Comparison of ENCODE assay signal across 8 cellular contexts in genomic region chr11:111299111-111300026, GRCh38. TPM values are rescaled to one million over a fixed set of nuclear protein-coding genes. Genes with fewer than 3 reads are reported as not detected.
DNase-seq lines count a peak whose midpoint lies in the region; ATAC-seq, FAIRE-seq and TF ChIP-seq lines count a peak whose summit lies in the region.

No MANE protein-coding gene starts in this region.

- H3K4me1 Mint-ChIP-seq in Caco-2 (ENCODE audit: low read depth, unreplicated experiment) = peaks cover 34% of the 10 kb centered on the region

- no peak for TF ChIP-seq EP300 in H1 (IDR thresholded peaks at IDR 0.05; ENCODE audit: borderline replicate concordance in 1 of 2, low read depth in 2 of 2, low read length in 2 of 2)

- H2AK5ac ChIP-seq in H1 (ENCODE audit: low read depth, low read length) = no peak overlapping the region

- H3K23me2 ChIP-seq in H1 (ENCODE audit: low read depth, low read length) = peaks cover 17% of the 10 kb centered on the region; the same call in 1 of the 2 replicates

- no peaks in the 10 kb centered on the region for H4K20me1 ChIP-seq in H1 (replicated peaks in 1 of 2; ENCODE audit: control insufficient read depth in 1 of 2, insufficient read depth in 2 of 2, low read length in 2 of 2)

- peak overlapping the region; percentile 75 for H3K18ac ChIP-seq in H1 (ENCODE audit: extremely low read depth, low read length)

- WGBS in H1 (ENCODE audit: extremely low coverage in 1 of 2, insufficient coverage in 1 of 2, insufficient read length in 1 of 2, insufficient replicate concordance in 2 of 2, low coverage in 1 of 2, low lambda C conversion rate in 2 of 2, missing lambda C conversion rate in 1 of 2), 2 experiments = 2% methylated on average over 38 of the region's 75 CpGs; no CpG with 5 or more reads in 1 of the 2 experiments
- 4% methylated on average over 75 of the region's 75 CpGs for WGBS in thymus

- H3K9me3 ChIP-seq in Caco-2 (no peaks in the 10 kb centered on the region), H1 (ENCODE audit: insufficient read depth in 2 of 2, low read depth in 1 of 2, low read length in 1 of 2) (no peaks in the 10 kb centered on the region), thymus (ENCODE audit: control insufficient read depth) (no peaks in the 10 kb centered on the region)

- no peak overlapping the region for H2BK20ac ChIP-seq in H1 (ENCODE audit: low read length)

- peak overlapping the region; percentile 87; the same call in 1 of the 2 replicates for H2AFZ ChIP-seq in H1 (ENCODE audit: low read length)

- H3K27ac ChIP-seq in H1 (ENCODE audit: low read depth, low read length) (no peak overlapping the region), thymus (ENCODE audit: low read depth) (peak overlapping the region; percentile 32)

- H3K36me3 ChIP-seq in Caco-2 (ENCODE audit: control insufficient read depth, insufficient read depth, low read length) (no peaks in the 10 kb centered on the region), H1 (ENCODE audit: control insufficient read depth in 2 of 4, insufficient read depth in 4 of 4, low read length in 3 of 4) (no peaks in the 10 kb centered on the region), thymus (ENCODE audit: control insufficient read depth, insufficient read depth) (no peaks in the 10 kb centered on the region)

- no peaks in the 10 kb centered on the region for H3K79me2 ChIP-seq in H1 (ENCODE audit: control insufficient read depth in 1 of 2, insufficient read depth in 2 of 2, low read length in 2 of 2)

- no peak overlapping the region for H3K56ac ChIP-seq in H1 (replicated peaks; ENCODE audit: insufficient read length, low read depth, low read length)

- H3K27me3 ChIP-seq in Caco-2 (replicated peaks; ENCODE audit: control insufficient read depth, insufficient read depth, low read length) = no peaks in the 10 kb centered on the region
- peaks cover 0 to 33% (median 16%) of the 10 kb centered on the region in 4 experiments; a peak in 5 of 7 replicates for H3K27me3 ChIP-seq in H1 (replicated peaks in 1 of 4; ENCODE audit: control insufficient read depth in 3 of 4, extremely low read depth in 1 of 4, insufficient read depth in 3 of 4, low read length in 3 of 4)
- H3K27me3 ChIP-seq in thymus (ENCODE audit: control insufficient read depth, insufficient read depth) = peaks cover 31% of the 10 kb centered on the region

- no peak overlapping the region for H3K14ac ChIP-seq in H1 (ENCODE audit: insufficient read length)

- TF ChIP-seq CTCF in Caco-2 (IDR thresholded peaks at IDR 0.05; ENCODE audit: insufficient read depth in 1 of 2, low read depth in 1 of 2, low read length in 1 of 2, severe bottlenecking in 1 of 2, unreplicated experiment in 1 of 2) (peak; percentile 65 to 89), H1 (IDR thresholded peaks at IDR 0.05; ENCODE audit: control extremely low read depth in 1 of 3, insufficient read depth in 1 of 3, low read depth in 1 of 3, low read length in 3 of 3) (peak; percentile 49 to 69 (median 64))

- H4K5ac ChIP-seq in H1 (ENCODE audit: insufficient read length, low read depth, low read length) = no peak overlapping the region

- peak overlapping the region in 3 of 4 experiments; percentile 6 to 57 (median 42); a peak in 5 of 7 replicates for H3K9ac ChIP-seq in H1 (replicated peaks in 1 of 4; ENCODE audit: extremely low read depth in 1 of 4, low read depth in 3 of 4, low read length in 3 of 4)

- no peak overlapping the region for H2BK15ac ChIP-seq in H1 (ENCODE audit: low read length)

- TF ChIP-seq POLR2A in H1 (IDR thresholded peaks at IDR 0.05; ENCODE audit: control extremely low read depth in 1 of 2, low read depth in 2 of 2, low read length in 2 of 2) = peak in 1 of 2 experiments; percentile 52; a peak in 1 of 3 replicates

- CTCF ChIA-PET in Caco-2 (lab: Charles Lee) = interaction anchor here (0.6 to 2.1 kb wide), 13 partner anchors 16 to 716 kb away, joined by 3 to 12 read pairs (median 4); no protein-coding TSS in a partner anchor
- CTCF ChIA-PET in H1 (lab: Charles Lee; ENCODE audit: partially characterized antibody) = interaction anchor here (0.8 to 4.8 kb wide), 12 partner anchors 10 to 262 kb away, joined by 3 to 34 read pairs (median 6); no protein-coding TSS in a partner anchor

- H3K4me2 ChIP-seq in H1 (ENCODE audit: insufficient read depth in 1 of 2, low read depth in 2 of 2, low read length in 2 of 2) = peak overlapping the region; percentile 87 to 91

- H4K8ac ChIP-seq in H1 (ENCODE audit: extremely low read depth, insufficient read depth, low read length) = peak overlapping the region; percentile 66; the same call in 1 of the 2 replicates

- POLR2A ChIA-PET in Caco-2 (lab: Charles Lee) (interaction anchor here (0.6 kb wide), 1 partner anchor 467 kb away, joined by 3 read pairs; the partner anchor contains the start of gene PPP2R1B), H1 (lab: Charles Lee; ENCODE audit: partially characterized antibody) (interaction anchor here (0.8 to 1.8 kb wide), 3 partner anchors 16 to 1091 kb away, joined by 3 to 4 read pairs (median 3); no protein-coding TSS in a partner anchor)

- no peak overlapping the region for H2BK120ac ChIP-seq in H1 (replicated peaks; ENCODE audit: low read depth, low read length)

- no peak overlapping the region for H3K23ac ChIP-seq in H1 (ENCODE audit: insufficient read length)

- no peak overlapping the region for H2BK5ac ChIP-seq in H1 (ENCODE audit: low read depth, low read length)

- peak overlapping the region; percentile 72 for H3K27ac Mint-ChIP-seq in Caco-2 (ENCODE audit: unreplicated experiment)

- H3K4me1 ChIP-seq in Caco-2 = peaks cover 37% of the 10 kb centered on the region
- peaks cover 1 to 9% (median 6%) of the 10 kb centered on the region in 4 experiments; a peak in 6 of 7 replicates for H3K4me1 ChIP-seq in H1 (replicated peaks in 1 of 4; ENCODE audit: control insufficient read depth in 3 of 4, insufficient read depth in 4 of 4, low read length in 3 of 4)
- no peaks in the 10 kb centered on the region for H3K4me1 ChIP-seq in thymus (ENCODE audit: control insufficient read depth, insufficient read depth, low read length)

- no peaks in the 10 kb centered on the region for H3K79me1 ChIP-seq in H1 (ENCODE audit: low read depth, low read length)

- H3K4me3 Mint-ChIP-seq in Caco-2 (ENCODE audit: unreplicated experiment) = peak overlapping the region; percentile 82

- H3K36me3 Mint-ChIP-seq in Caco-2 (ENCODE audit: insufficient read depth, unreplicated experiment) = peaks cover 4% of the 10 kb centered on the region

- BruUV-seq in Caco-2 (replicated peaks; lab: Mats Ljungman, UMichigan) = no TSS peak

- intact Hi-C loops in Caco-2 (cut with micrococcal nuclease; ENCODE audit: unreplicated experiment) = loop anchor here (1.0 kb wide), 4 partner anchors 16 to 124 kb away; no protein-coding TSS in a partner anchor

- DNase-seq in Caco-2 (peak; percentile 79 to 87), NCI-H226 (peak; percentile 12), H1 (ENCODE audit: low read depth in 1 of 2, low spot score in 2 of 2) (peak in 1 of 2 experiments; percentile 83), medulla oblongata (ENCODE audit: extremely low spot score) (peak; percentile 55), NCI-H187 (lab: John Stamatoyannopoulos, UW) (no peak), KBM-7 (no peak)

- FAIRE-seq in H1 (lab: Jason Lieb, UNC) = no peak

- peak; percentile 56 for ATAC-seq in GM21447 (IDR thresholded peaks at IDR 0.05; ENCODE audit: unreplicated experiment)

- 0 out of 2 replicates have a peak overlapping the region, but pooled peaks have one; percentile 27 for H2BK12ac ChIP-seq in H1 (ENCODE audit: low read depth, low read length)

- H3K4ac ChIP-seq in H1 (replicated peaks; ENCODE audit: insufficient read length, low read depth, low read length) = no peak overlapping the region

- in situ Hi-C loops in KBM-7 (cut with MboI; ENCODE audit: low pct_unique_long_range_greater_than_20kb, low sequenced_read_pairs) = loop anchor here (25.0 kb wide), 1 partner anchor 113 kb away; no protein-coding TSS in a partner anchor

- H3K27me3 Mint-ChIP-seq in Caco-2 (ENCODE audit: insufficient read depth, unreplicated experiment) = no peaks in the 10 kb centered on the region

- peak overlapping the region; percentile 76 for H3K4me3 ChIP-seq in Caco-2 (ENCODE audit: low read depth, low read length)
- H3K4me3 ChIP-seq in H1 (ENCODE audit: extremely low read depth in 1 of 4, insufficient read depth in 2 of 4, low read depth in 3 of 4, low read length in 4 of 4) = peak overlapping the region; percentile 69 to 95 (median 76)
- peak overlapping the region; percentile 33 for H3K4me3 ChIP-seq in thymus (ENCODE audit: low read length)

- peak in 1 of 2 experiments; percentile 34; a peak in 1 of 4 replicates for TF ChIP-seq RAD21 in H1 (IDR thresholded peaks at IDR 0.05 in 1 of 2, conservative IDR thresholded peaks at IDR 0.05 in 1 of 2; ENCODE audit: low read depth in 2 of 2, low read length in 2 of 2)

- no peaks in the 10 kb centered on the region for H3K9me3 Mint-ChIP-seq in Caco-2 (ENCODE audit: unreplicated experiment)

- H4K91ac ChIP-seq in H1 (replicated peaks; ENCODE audit: insufficient read length, low read length) = peak overlapping the region; percentile 78

TF ChIP-seq in H1, 55 proteins besides CTCF, POLR2A, EP300 and RAD21 (continues in another document):
- TF ChIP-seq BRCA1 (IDR thresholded peaks at IDR 0.05; ENCODE audit: low read depth, low read length) = no peak
- TF ChIP-seq RBBP5 (IDR thresholded peaks at IDR 0.05; ENCODE audit: borderline replicate concordance, low read depth, low read length) = peak; percentile 45; the same call in 1 of the 2 replicates

RNA-seq across cellular contexts. Expression of gene POU2AF3, which starts 1.0 kb away (rescaled TPM):
- total RNA-seq in Caco-2 (2022) = 7.0 and 8.6 TPM in 2 replicates
- total RNA-seq in H1 (2021; fragmentation: NEBNext Ultra II Directional; extraction: Animal tissue kit (Norgen Biotek cat#: 25700)) = 1.2 and 1.6 TPM in 2 replicates
- polyA plus RNA-seq in H1 (2011; rRNA removed) (4.7 and 5.7 TPM in 2 replicates), thymus (3.5 TPM)
- 4.0 TPM for polyA plus RNA-seq in H1 (2011; cell fraction: cytosol; rRNA removed)
- polyA plus RNA-seq in H1 (2011; cell fraction: nucleus; rRNA removed) = 7.8 TPM
- polyA plus RNA-seq in H1 (2012, experiment 1 of 2) = 1.7 to 2.4 TPM (median 2.1 TPM) in 4 replicates
- 2.0 TPM for polyA plus RNA-seq in H1 (2012, experiment 2 of 2)
- polyA plus RNA-seq in H1 (2013, experiment 1 of 2) = 2.1 TPM
- polyA plus RNA-seq in H1 (2013, experiment 2 of 2) = 2.0 TPM
- polyA minus RNA-seq in H1 (2011; rRNA and poly(A)+ RNA removed) = 0.73 and 1.4 TPM in 2 replicates
- 0.88 TPM for polyA minus RNA-seq in H1 (2011; cell fraction: cytosol; rRNA and poly(A)+ RNA removed)
- polyA minus RNA-seq in H1 (2011; cell fraction: nucleus; rRNA and poly(A)+ RNA removed) = 1.7 TPM

RNA-seq across cellular contexts. Expression of gene POU2AF2, which starts 53.8 kb away (rescaled TPM):
- total RNA-seq in Caco-2 (2022) = not detected in 2 replicates
- not detected in 2 replicates for total RNA-seq in H1 (2021; fragmentation: NEBNext Ultra II Directional; extraction: Animal tissue kit (Norgen Biotek cat#: 25700))
- polyA plus RNA-seq in H1 (2011; rRNA removed) (not detected in 2 replicates), thymus (0.32 TPM)
- polyA plus RNA-seq in H1 (2011; cell fraction: cytosol; rRNA removed) = not detected
- not detected for polyA plus RNA-seq in H1 (2011; cell fraction: nucleus; rRNA removed)
- not detected in 4 replicates for polyA plus RNA-seq in H1 (2012, experiment 1 of 2)
- polyA plus RNA-seq in H1 (2012, experiment 2 of 2) = not detected
- not detected for polyA plus RNA-seq in H1 (2013, experiment 1 of 2)
- not detected for polyA plus RNA-seq in H1 (2013, experiment 2 of 2)
- not detected in 2 replicates for polyA minus RNA-seq in H1 (2011; rRNA and poly(A)+ RNA removed)
- not detected for polyA minus RNA-seq in H1 (2011; cell fraction: cytosol; rRNA and poly(A)+ RNA removed)
- polyA minus RNA-seq in H1 (2011; cell fraction: nucleus; rRNA and poly(A)+ RNA removed) = not detected

Comparison
In these comparisons a context has a peak if more than half of its experiments do, and no peak if none do; other contexts are left out.
1. DNase-seq: peak in Caco-2 (2 of 2), NCI-H226 (single experiment) and medulla oblongata (single experiment); none in NCI-H187 (0 of 2) and KBM-7 (single experiment).
2. Peak in every context shown above with its lines, with median percentiles within 50 percentile points of each other: H3K4me3 ChIP-seq.